ENCODE assay signal across 8 cellular contexts in genomic region chr1:43531453-43531905, GRCh38. TPM values are rescaled to one million over a fixed set of nuclear protein-coding genes. Genes with fewer than 3 reads are reported as not detected.
DNase-seq lines count a peak whose midpoint lies in the region; ATAC-seq and FAIRE-seq lines count a peak whose summit lies in the region.

No MANE protein-coding gene starts in this region.

- H3K4me1 Mint-ChIP-seq in CD4-positive, CD25-positive, alpha-beta regulatory T cell = peaks cover 0 to 22% (median 17%) of the 10 kb centered on the region in 4 donors
- peaks cover 22% of the 10 kb centered on the region for H3K4me1 Mint-ChIP-seq in activated naive CD8-positive, alpha-beta T cell treated with anti-CD3 and anti-CD28 coated beads, Interleukin-2, amount 50 U/mL, for 24 hours

- peaks cover 4% of the 10 kb centered on the region for H3K4me1 ChIP-seq in CD4-positive, CD25-positive, alpha-beta regulatory T cell (ENCODE audit: control insufficient read depth, insufficient read depth, low read length, poor library complexity, severe bottlenecking)
- H3K4me1 ChIP-seq in HUES48 (ENCODE audit: control insufficient read depth, insufficient read depth, low read length) (peaks cover 41% of the 10 kb centered on the region), iPS-18a (ENCODE audit: control insufficient read depth, low read depth, low read length) (peaks cover 28% of the 10 kb centered on the region), small intestine (ENCODE audit: control insufficient read depth in 2 of 2, insufficient read depth in 1 of 2, low read depth in 1 of 2, low read length in 1 of 2) (no peaks in the 10 kb centered on the region)

- ATAC-seq in CD4-positive, CD25-positive, alpha-beta regulatory T cell (ENCODE audit: low read depth in 2 of 2) = no peak
- peak; percentile 11 for ATAC-seq in activated naive CD8-positive, alpha-beta T cell treated with anti-CD3 and anti-CD28 coated beads, Interleukin-2, amount 50 U/mL, for 24 hours
- no peak for ATAC-seq in HG02970 (IDR thresholded peaks at IDR 0.05; ENCODE audit: low FRiP score, unreplicated experiment)

- H3K9me3 Mint-ChIP-seq in CD4-positive, CD25-positive, alpha-beta regulatory T cell = peaks cover 0 to 2% (median 0%) of the 10 kb centered on the region in 7 donors
- H3K9me3 Mint-ChIP-seq in activated naive CD8-positive, alpha-beta T cell treated with anti-CD3 and anti-CD28 coated beads, Interleukin-2, amount 50 U/mL, for 24 hours = no peaks in the 10 kb centered on the region

- H3K4me3 ChIP-seq in CD4-positive, CD25-positive, alpha-beta regulatory T cell (ENCODE audit: low read depth, low read length) = no peak overlapping the region
- H3K4me3 ChIP-seq in HUES48 (ENCODE audit: low read depth, low read length) (peak overlapping the region; percentile 92), iPS-18a (ENCODE audit: low read length) (peak overlapping the region; percentile 89), small intestine (ENCODE audit: low read depth in 1 of 2, low read length in 2 of 2) (peak overlapping the region; percentile 48 to 80)

- no peak overlapping the region for H3K27ac ChIP-seq in CD4-positive, CD25-positive, alpha-beta regulatory T cell (ENCODE audit: insufficient read depth, low read length, poor library complexity, severe bottlenecking)
- H3K27ac ChIP-seq in HUES48 (ENCODE audit: low read depth, low read length) (peak overlapping the region; percentile 74), iPS-18a (ENCODE audit: low read length) (no peak overlapping the region), small intestine (ENCODE audit: low read depth in 1 of 2, low read length in 1 of 2) (peak overlapping the region; percentile 57 to 68)

- DNase-seq in CD4-positive, CD25-positive, alpha-beta regulatory T cell = no peak
- DNase-seq in activated naive CD8-positive, alpha-beta T cell treated with anti-CD3 and anti-CD28 coated beads, Interleukin-2, amount 50 U/mL, for 24 hours = peak; percentile 11
- peak; percentile 61 for DNase-seq in small intestine
- no peak for DNase-seq in activated CD4-positive, CD25-positive, alpha-beta regulatory T cell treated with anti-CD3 and anti-CD28 coated beads, Interleukin-2, amount 50 U/mL, for 72 hours
- no peak for DNase-seq in central memory CD4-positive, alpha-beta T cell

- peak overlapping the region; percentile 31 to 92 (median 86) for H3K4me3 Mint-ChIP-seq in CD4-positive, CD25-positive, alpha-beta regulatory T cell
- peak overlapping the region; percentile 84 for H3K4me3 Mint-ChIP-seq in activated naive CD8-positive, alpha-beta T cell treated with anti-CD3 and anti-CD28 coated beads, Interleukin-2, amount 50 U/mL, for 24 hours

- H3K9me3 ChIP-seq in CD4-positive, CD25-positive, alpha-beta regulatory T cell (ENCODE audit: control insufficient read depth in 2 of 2, low read length in 2 of 2) = no peaks in the 10 kb centered on the region
- no peaks in the 10 kb centered on the region for H3K9me3 ChIP-seq in HUES48 (ENCODE audit: control insufficient read depth, insufficient read depth, low read length)
- H3K9me3 ChIP-seq in iPS-18a (ENCODE audit: control insufficient read depth, low read depth, low read length) = no peaks in the 10 kb centered on the region
- no peaks in the 10 kb centered on the region for H3K9me3 ChIP-seq in small intestine (ENCODE audit: control insufficient read depth, low read depth)

- peak overlapping the region in 1 of 3 donors; percentile 92 for H3K27ac Mint-ChIP-seq in CD4-positive, CD25-positive, alpha-beta regulatory T cell
- H3K27ac Mint-ChIP-seq in activated naive CD8-positive, alpha-beta T cell treated with anti-CD3 and anti-CD28 coated beads, Interleukin-2, amount 50 U/mL, for 24 hours = peak overlapping the region; percentile 82

- H3K36me3 ChIP-seq in CD4-positive, CD25-positive, alpha-beta regulatory T cell (ENCODE audit: control insufficient read depth, insufficient read depth, low read length) = no peaks in the 10 kb centered on the region
- H3K36me3 ChIP-seq in HUES48 (ENCODE audit: control insufficient read depth, insufficient read depth, low read length) (no peaks in the 10 kb centered on the region), iPS-18a (ENCODE audit: control insufficient read depth, low read depth, low read length) (no peaks in the 10 kb centered on the region), small intestine (ENCODE audit: control insufficient read depth in 2 of 2, insufficient read depth in 2 of 2, low read length in 2 of 2) (no peaks in the 10 kb centered on the region)

- H3K27me3 Mint-ChIP-seq in CD4-positive, CD25-positive, alpha-beta regulatory T cell = peaks cover 72% of the 10 kb centered on the region
- H3K27me3 Mint-ChIP-seq in activated naive CD8-positive, alpha-beta T cell treated with anti-CD3 and anti-CD28 coated beads, Interleukin-2, amount 50 U/mL, for 24 hours = peaks cover 36% of the 10 kb centered on the region

- FAIRE-seq in small intestine (lab: Jason Lieb, UNC) = no peak

- H3K9ac ChIP-seq in HUES48 (ENCODE audit: low read depth, low read length) (peak overlapping the region; percentile 78), iPS-18a (ENCODE audit: low read length) (peak overlapping the region; percentile 77)

- WGBS in small intestine, 3 donors = 0 to 1% (median 0%) methylated on average over 23 to 63 of the region's 63 CpGs

- peaks cover 17% of the 10 kb centered on the region for H3K27me3 ChIP-seq in CD4-positive, CD25-positive, alpha-beta regulatory T cell (ENCODE audit: control insufficient read depth, insufficient read depth, low read length)
- peaks cover 12% of the 10 kb centered on the region for H3K27me3 ChIP-seq in HUES48 (ENCODE audit: control insufficient read depth, insufficient read depth, low read length)
- H3K27me3 ChIP-seq in iPS-18a (ENCODE audit: control insufficient read depth, insufficient read depth, low read length) = peaks cover 19% of the 10 kb centered on the region
- no peaks in the 10 kb centered on the region for H3K27me3 ChIP-seq in small intestine (ENCODE audit: control insufficient read depth in 2 of 2, insufficient read depth in 2 of 2, low read length in 2 of 2)

- H3K36me3 Mint-ChIP-seq in CD4-positive, CD25-positive, alpha-beta regulatory T cell = peaks cover 4% of the 10 kb centered on the region
- no peaks in the 10 kb centered on the region for H3K36me3 Mint-ChIP-seq in activated naive CD8-positive, alpha-beta T cell treated with anti-CD3 and anti-CD28 coated beads, Interleukin-2, amount 50 U/mL, for 24 hours (ENCODE audit: low read depth)

RNA-seq across cellular contexts. Expression of gene PTPRF, which starts 0.8 kb away (rescaled TPM):
- 0.22 TPM for total RNA-seq in CD4-positive, CD25-positive, alpha-beta regulatory T cell
- not detected for polyA plus RNA-seq in CD4-positive, CD25-positive, alpha-beta regulatory T cell
- polyA plus RNA-seq in small intestine = 10 to 100 TPM; 77.0 to 87.4 (median 78.9) TPM

Comparison
In these comparisons a context has a peak if more than half of its experiments do, and no peak if none do; other contexts are left out.
1. DNase-seq: peak in activated naive CD8-positive, alpha-beta T cell treated with anti-CD3 and anti-CD28 coated beads, Interleukin-2, amount 50 U/mL, for 24 hours (single experiment) and small intestine (single experiment); none in CD4-positive, CD25-positive, alpha-beta regulatory T cell (0 of 3), activated CD4-positive, CD25-positive, alpha-beta regulatory T cell treated with anti-CD3 and anti-CD28 coated beads, Interleukin-2, amount 50 U/mL, for 72 hours (single experiment) and central memory CD4-positive, alpha-beta T cell (single experiment).
2. H3K27ac ChIP-seq: peak in HUES48 (single experiment) and small intestine (2 of 2); none in CD4-positive, CD25-positive, alpha-beta regulatory T cell (single experiment) and iPS-18a (single experiment).
3. RNA of gene PTPRF, which starts 0.8 kb away (polyA plus RNA-seq): 77.0 to 87.4 TPM in small intestine; not detected in CD4-positive, CD25-positive, alpha-beta regulatory T cell; every median in the first group is over 10 times any median in the second.